Comparison of ENCODE assay signal across 31 cellular contexts in genomic region chr6:137696765-137697164, GRCh38.
DNase-seq lines count a peak whose midpoint lies in the region; ATAC-seq, FAIRE-seq and TF ChIP-seq lines count a peak whose summit lies in the region.
"Had no signal": no experiment of that assay in that cellular context is flagged by ENCODE, and none has a peak within 500 bp of the region (broad histone marks: within the 10 kb centered on the region; RNA-seq: fewer than 3 reads in every experiment).

No MANE protein-coding gene starts in this region.

- ATAC-seq in heart left ventricle (peak; percentile 54 to 67 (median 58)), body of pancreas (no peak), HG02970 (IDR thresholded peaks at IDR 0.05; ENCODE audit: low FRiP score, unreplicated experiment) (no peak)
- no peak for ATAC-seq in activated naive CD4-positive, alpha-beta T cell treated with anti-CD3 and anti-CD28 coated beads, Interleukin-2, amount 50 U/mL, for 72 hours
- ATAC-seq: gastrocnemius medialis had no signal

- WGBS in heart left ventricle, 4 donors = 57 to 73% (median 64%) methylated on average over 4 of the region's 4 CpGs
- WGBS in body of pancreas, 2 donors = 91 to 95% methylated on average over 4 of the region's 4 CpGs
- 79 to 88% methylated on average over 2 to 4 of the region's 4 CpGs for WGBS in transverse colon (ENCODE audit: low coverage in 1 of 2), 2 donors

- peak overlapping the region in 11 of 12 donors; percentile 15 to 79 (median 48) for H3K27ac ChIP-seq in heart left ventricle
- H3K27ac ChIP-seq in body of pancreas = peak overlapping the region; percentile 44 to 77 (median 65)
- peak overlapping the region; percentile 35 for H3K27ac ChIP-seq in muscle layer of colon (ENCODE audit: low read depth, low read length)
- peak overlapping the region; percentile 31 to 51 (median 46) for H3K27ac ChIP-seq in transverse colon
- H3K27ac ChIP-seq: ascending aorta, C4-2B, gastrocnemius medialis had no signal

- no peak for FAIRE-seq in D721Med (lab: Jason Lieb, UNC)
- FAIRE-seq: GM12878, urothelium cell line had no signal

- no peak for TF ChIP-seq EP300 in transverse colon (IDR thresholded peaks at IDR 0.05; ENCODE audit: low read depth)

- H3K9me3 Mint-ChIP-seq in activated naive CD4-positive, alpha-beta T cell treated with anti-CD3 and anti-CD28 coated beads, Interleukin-2, amount 50 U/mL, for 72 hours = no peaks in the 10 kb centered on the region
- H3K9me3 Mint-ChIP-seq: central memory CD8-positive, alpha-beta T cell; dendritic cell treated with granulocyte-macrophage colony-stimulating factor and Interleukin-4, amounts not matched to agents 40 ng/mL and 50 ng/mL, for 4 days; GM23338; naive B cell had no signal

- intact Hi-C loops in heart left ventricle (cut with DNase I) (no loop called here), cardiac septum (cut with DNase I) (no loop called here), body of pancreas (cut with DNase I) (no loop called here), transverse colon (cut with DNase I; ENCODE audit: low total_unique reads) (no loop called here)

- H3K9me3 ChIP-seq in heart left ventricle (no peaks in the 10 kb centered on the region), body of pancreas (no peaks in the 10 kb centered on the region), muscle layer of colon (ENCODE audit: low read length) (no peaks in the 10 kb centered on the region), transverse colon (no peaks in the 10 kb centered on the region)
- H3K9me3 ChIP-seq: ascending aorta, gastrocnemius medialis had no signal

- peaks cover 0 to 7% of the 10 kb centered on the region in 2 donors for H3K36me3 Mint-ChIP-seq in activated naive CD4-positive, alpha-beta T cell treated with anti-CD3 and anti-CD28 coated beads, Interleukin-2, amount 50 U/mL, for 72 hours
- H3K36me3 Mint-ChIP-seq: activated naive CD8-positive, alpha-beta T cell; immature natural killer cell; naive B cell had no signal

- in situ Hi-C loops in transverse colon (cut with MboI; ENCODE audit: low pct_ligation_motif_present in 1 of 4, low pct_unique_long_range_greater_than_20kb in 1 of 4, low sequenced_read_pairs in 3 of 4) = loop anchor here in 1 of 4 donors (25.0 kb wide), 1 partner anchor 416 kb away; the partner anchor contains the start of gene PERP

- no peak for DNase-seq in heart left ventricle
- DNase-seq in cardiac septum (ENCODE audit: low spot score) = no peak
- DNase-seq in body of pancreas = no peak
- DNase-seq in transverse colon = no peak
- no peak for DNase-seq in D721Med (ENCODE audit: insufficient read length, low spot score)
- no peak for DNase-seq in activated naive CD4-positive, alpha-beta T cell treated with anti-CD3 and anti-CD28 coated beads, Interleukin-2, amount 50 U/mL, for 72 hours (ENCODE audit: low spot score in 2 of 2)
- DNase-seq: activated CD4-positive, alpha-beta T cell treated with anti-CD3 and anti-CD28 coated beads, Interleukin-2, amount 10 ng/mL, durations not matched to agents 24 days and 14 days; activated CD8-positive, alpha-beta memory T cell treated with anti-CD3 and anti-CD28 coated beads, Interleukin-2, amount 10 ng/mL, durations not matched to agents 7 days and 5 days; Calu3; gastrocnemius medialis; hypothalamus; immature natural killer cell; MV-4-11; naive B cell; NCI-H1436 treated with DMSO at 0.1 percent for 48 hours; NCI-H2107; retina; stimulated activated CD4-positive, alpha-beta T cell treated with anti-CD3 and anti-CD28 coated beads, Interleukin-12 subunit alpha, Interleukin-12 subunit beta, amount 100 ng/mL, for 4 hours; stimulated activated CD4-positive, alpha-beta T cell treated with anti-CD3 and anti-CD28 coated beads, Interleukin-4, amount 100 ng/mL, for 1 hour; T1000 had no signal

- H3K9ac ChIP-seq in muscle layer of colon (ENCODE audit: low read length) = no peak overlapping the region

- no peak overlapping the region for H3K4me3 ChIP-seq in heart left ventricle
- no peak overlapping the region for H3K4me3 ChIP-seq in body of pancreas
- H3K4me3 ChIP-seq in muscle layer of colon (ENCODE audit: low read depth in 1 of 2, low read length in 2 of 2) = peak overlapping the region in 1 of 2 donors; percentile 4
- H3K4me3 ChIP-seq in transverse colon = no peak overlapping the region
- H3K4me3 ChIP-seq: ascending aorta, gastrocnemius medialis, GM12878, GM23338 had no signal

- H3K27me3 ChIP-seq in heart left ventricle = no peaks in the 10 kb centered on the region
- H3K27me3 ChIP-seq in body of pancreas = no peaks in the 10 kb centered on the region
- H3K27me3 ChIP-seq in muscle layer of colon (ENCODE audit: control insufficient read depth in 1 of 2, insufficient read depth in 2 of 2, low read length in 2 of 2) = no peaks in the 10 kb centered on the region
- H3K27me3 ChIP-seq in transverse colon = no peaks in the 10 kb centered on the region
- H3K27me3 ChIP-seq: ascending aorta, gastrocnemius medialis had no signal

- TF ChIP-seq CTCF in heart left ventricle (IDR thresholded peaks at IDR 0.05) (no peak), body of pancreas (IDR thresholded peaks at IDR 0.05) (no peak), transverse colon (IDR thresholded peaks at IDR 0.05) (no peak), D721Med (IDR thresholded peaks at IDR 0.05; ENCODE audit: insufficient read depth, missing control alignments) (no peak)

- TF ChIP-seq POLR2A in heart left ventricle (IDR thresholded peaks at IDR 0.05) = no peak
- TF ChIP-seq POLR2A in body of pancreas (IDR thresholded peaks at IDR 0.05) = no peak
- no peak for TF ChIP-seq POLR2A in transverse colon (IDR thresholded peaks at IDR 0.05)

- peaks cover 0 to 45% (median 31%) of the 10 kb centered on the region in 12 donors for H3K4me1 ChIP-seq in heart left ventricle
- H3K4me1 ChIP-seq in body of pancreas = peaks cover 56% of the 10 kb centered on the region
- H3K4me1 ChIP-seq in muscle layer of colon (ENCODE audit: insufficient read depth, low read length) = peaks cover 19% of the 10 kb centered on the region
- H3K4me1 ChIP-seq in transverse colon = peaks cover 6 to 17% (median 12%) of the 10 kb centered on the region in 4 donors

- no peaks in the 10 kb centered on the region for H3K36me3 ChIP-seq in heart left ventricle
- H3K36me3 ChIP-seq in body of pancreas (replicated peaks in 1 of 2; ENCODE audit: insufficient read depth in 1 of 2, low read depth in 2 of 2) = no peaks in the 10 kb centered on the region
- no peaks in the 10 kb centered on the region for H3K36me3 ChIP-seq in muscle layer of colon (ENCODE audit: insufficient read depth, low read length)
- H3K36me3 ChIP-seq in transverse colon = no peaks in the 10 kb centered on the region
- H3K36me3 ChIP-seq: ascending aorta, gastrocnemius medialis had no signal

- H3K27ac Mint-ChIP-seq in activated naive CD4-positive, alpha-beta T cell treated with anti-CD3 and anti-CD28 coated beads, Interleukin-2, amount 50 U/mL, for 72 hours = no peak overlapping the region
- H3K27ac Mint-ChIP-seq: activated T-helper 2 cell treated with anti-CD3 and anti-CD28 coated beads, Interferon-gamma antibody, Interleukin-2, Interleukin-4, amounts not matched to agents 10 μg/mL and 5 μg/mL and 100 μg/mL, durations not matched to agents 14 hours and 24 hours and 36 hours; dendritic cell treated with granulocyte-macrophage colony-stimulating factor and Interleukin-4, amounts not matched to agents 40 ng/mL and 50 ng/mL, for 4 days; GM23338; immature natural killer cell had no signal

Comparison
In these comparisons a context has a peak if more than half of its experiments do, and no peak if none do; other contexts are left out.
1. ATAC-seq: peak in heart left ventricle (4 of 4); none in body of pancreas (single experiment), HG02970 (single experiment) and activated naive CD4-positive, alpha-beta T cell treated with anti-CD3 and anti-CD28 coated beads, Interleukin-2, amount 50 U/mL, for 72 hours (0 of 2).
2. Peak in every context shown above with its lines, with median percentiles within 50 percentile points of each other: H3K27ac ChIP-seq.